Comparison of ENCODE assay signal across 1 cellular context in the genomic region with DNA sequence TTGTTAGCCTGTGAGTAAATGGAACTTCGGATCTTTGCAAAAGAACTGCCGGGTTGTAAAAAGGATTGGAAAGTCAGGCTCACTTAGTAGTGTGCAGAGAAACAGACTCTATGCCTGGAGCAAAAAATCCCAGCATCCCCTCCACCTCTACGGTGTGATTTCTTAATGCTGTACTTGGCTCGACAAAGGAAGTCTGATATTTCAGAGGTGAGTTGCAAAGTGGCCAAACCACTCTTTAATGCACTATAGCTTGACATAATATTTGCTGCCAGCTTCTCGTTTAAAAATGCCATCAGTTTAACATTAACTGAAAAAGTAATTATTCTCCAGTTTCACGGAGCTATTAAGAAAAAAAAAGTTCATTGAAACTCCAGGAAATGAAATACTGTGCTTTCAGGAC.
TF ChIP-seq lines count a peak whose summit lies in the region.

No MANE protein-coding gene starts in this region.

TF ChIP-seq in IMR-90, 13 proteins besides CTCF, POLR2A, EP300 and RAD21:
- TF ChIP-seq SMC3 (IDR thresholded peaks at IDR 0.05; ENCODE audit: low read depth, low read length): no peak
- no peak for TF ChIP-seq CEBPB (IDR thresholded peaks at IDR 0.05; ENCODE audit: low read depth, low read length)
- TF ChIP-seq FOS (IDR thresholded peaks at IDR 0.05; ENCODE audit: low read depth, low read length): no peak
- TF ChIP-seq RFX5 (IDR thresholded peaks at IDR 0.05; ENCODE audit: low read depth, low read length): no peak
- TF ChIP-seq NFE2L2 (IDR thresholded peaks at IDR 0.05; ENCODE audit: low read depth, low read length): no peak
- no peak for TF ChIP-seq RCOR1 (IDR thresholded peaks at IDR 0.05; ENCODE audit: insufficient replicate concordance, low read length)
